1 cellular context compared by ENCODE assay signal in genomic region chr22:22210375-22210774, GRCh38.
TF ChIP-seq lines count a peak whose summit lies in the region.

No MANE protein-coding gene starts in this region.

TF ChIP-seq in WTC11, 78 proteins besides CTCF, POLR2A, EP300 and RAD21 (continued from another document):
- TF ChIP-seq USF2 (CRISPR knock-in tag; IDR thresholded peaks at IDR 0.05) (no peak), TEAD4 (CRISPR knock-in tag; IDR thresholded peaks at IDR 0.05) (no peak), FOXP1 (CRISPR knock-in tag; IDR thresholded peaks at IDR 0.05; ENCODE audit: borderline replicate concordance) (no peak), SOX15 (CRISPR knock-in tag; IDR thresholded peaks at IDR 0.05) (no peak)
